ENCODE assay signal across 21 cellular contexts in genomic region chr10:96488161-96488935, GRCh38. TPM values are rescaled to one million over a fixed set of nuclear protein-coding genes. Genes with fewer than 3 reads are reported as not detected.
A peak's percentile ranks its signal among the peaks of the same experiment; 100 is the strongest.
DNase-seq lines count a peak whose midpoint lies in the region; ATAC-seq, FAIRE-seq and TF ChIP-seq lines count a peak whose summit lies in the region.
"Had no signal": no experiment of that assay in that cellular context is flagged by ENCODE, and none has a peak within 500 bp of the region (broad histone marks: within the 10 kb centered on the region; RNA-seq: fewer than 3 reads in every experiment).

No MANE protein-coding gene starts in this region.

- no peak overlapping the region for H3K27ac ChIP-seq in upper lobe of right lung
- H3K27ac ChIP-seq: HL-60 had no signal

- H3K36me3 Mint-ChIP-seq in stimulated activated naive B cell treated with anti-CD40 and anti-IgM and Interleukin-4, amounts not matched to agents 10 μg/mL and 1 μg/mL and 100 μg/mL, for 72 hours: no peaks in the 10 kb centered on the region

- TF ChIP-seq CTCF in fibroblast of mammary gland (conservative IDR thresholded peaks at IDR 0.05; ENCODE audit: control insufficient read depth, insufficient read depth, low read depth, low read length) (no peak), upper lobe of right lung (IDR thresholded peaks at IDR 0.05) (no peak)

- DNase-seq in ELR (ENCODE audit: low read depth): peak; percentile 33
- DNase-seq in RCC 7860 (ENCODE audit: low spot score): peak; percentile 79
- DNase-seq in fibroblast of mammary gland (ENCODE audit: low read depth): peak; percentile 8
- DNase-seq in upper lobe of right lung: no peak
- no peak for DNase-seq in stimulated activated naive B cell treated with anti-CD40 and anti-IgM and Interleukin-4, amounts not matched to agents 10 μg/mL and 1 μg/mL and 100 μg/mL, for 72 hours
- DNase-seq: BE2C; Calu3; CD4-positive, alpha-beta T cell; DMS53; H9; KBM-7; NCI-H1436 treated with DMSO at 0.1 percent for 48 hours; NCI-H2029 treated with DMSO at 0.1 percent for 48 hours; NCI-H2171 treated with DMSO at 0.1 percent for 48 hours; NCI-H446 treated with DMSO at 0.1 percent for 48 hours; NK-92 treated with Interleukin-12 subunit alpha and Interleukin-12 subunit beta, amount 100 ng/mL, for 24 hours; OCI-M1 had no signal

- no peaks in the 10 kb centered on the region for H3K27me3 ChIP-seq in upper lobe of right lung
- H3K27me3 ChIP-seq: BE2C had no signal

- FAIRE-seq in RCC 7860 (lab: Jason Lieb, UNC): no peak
- FAIRE-seq: G401.6 had no signal

- no peak overlapping the region for H3K4me3 Mint-ChIP-seq in stimulated activated naive B cell treated with anti-CD40 and anti-IgM and Interleukin-4, amounts not matched to agents 10 μg/mL and 1 μg/mL and 100 μg/mL, for 72 hours
- H3K4me3 Mint-ChIP-seq: CD4-positive, alpha-beta T cell; H9 had no signal

- intact Hi-C loops in upper lobe of right lung (cut with DNase I): no loop called here

- H3K9me3 Mint-ChIP-seq in stimulated activated naive B cell treated with anti-CD40 and anti-IgM and Interleukin-4, amounts not matched to agents 10 μg/mL and 1 μg/mL and 100 μg/mL, for 72 hours: no peaks in the 10 kb centered on the region
- H3K9me3 Mint-ChIP-seq: CD4-positive, alpha-beta T cell; H9 had no signal

- no peaks in the 10 kb centered on the region for H3K9me3 ChIP-seq in upper lobe of right lung
- H3K9me3 ChIP-seq: BE2C had no signal

- ATAC-seq in upper lobe of right lung (peak; percentile 26), HG02870 (IDR thresholded peaks at IDR 0.05; ENCODE audit: unreplicated experiment) (no peak), HG03342 (IDR thresholded peaks at IDR 0.05; ENCODE audit: unreplicated experiment) (no peak)
- ATAC-seq in stimulated activated naive B cell treated with anti-CD40 and anti-IgM and Interleukin-4, amounts not matched to agents 10 μg/mL and 1 μg/mL and 100 μg/mL, for 72 hours (replicated peaks): no peak

- H3K27me3 Mint-ChIP-seq in stimulated activated naive B cell treated with anti-CD40 and anti-IgM and Interleukin-4, amounts not matched to agents 10 μg/mL and 1 μg/mL and 100 μg/mL, for 72 hours: peaks cover 18 to 36% of the 10 kb centered on the region in 2 donors

- H3K36me3 ChIP-seq in upper lobe of right lung: no peaks in the 10 kb centered on the region
- H3K36me3 ChIP-seq: BE2C had no signal

- H3K27ac Mint-ChIP-seq in stimulated activated naive B cell treated with anti-CD40 and anti-IgM and Interleukin-4, amounts not matched to agents 10 μg/mL and 1 μg/mL and 100 μg/mL, for 72 hours: no peak overlapping the region
- H3K27ac Mint-ChIP-seq: CD4-positive, alpha-beta T cell had no signal

- H3K4me3 ChIP-seq in fibroblast of mammary gland (ENCODE audit: control insufficient read depth, low read depth, low read length) (no peak overlapping the region), upper lobe of right lung (no peak overlapping the region)

- H3K4me1 ChIP-seq in upper lobe of right lung: no peaks in the 10 kb centered on the region
- H3K4me1 ChIP-seq: BE2C had no signal

- H3K4me1 Mint-ChIP-seq in stimulated activated naive B cell treated with anti-CD40 and anti-IgM and Interleukin-4, amounts not matched to agents 10 μg/mL and 1 μg/mL and 100 μg/mL, for 72 hours: no peaks in the 10 kb centered on the region

RNA-seq across cellular contexts. Expression of gene TLL2, which starts 25.4 kb away (rescaled TPM):
- not detected for total RNA-seq in upper lobe of right lung
- total RNA-seq: CD4-positive, alpha-beta T cell had no signal

Comparison
In these comparisons a context has a peak if more than half of its experiments do, and no peak if none do; other contexts are left out.
1. DNase-seq: peak in ELR (single experiment), RCC 7860 (single experiment) and fibroblast of mammary gland (single experiment); none in upper lobe of right lung (single experiment) and stimulated activated naive B cell treated with anti-CD40 and anti-IgM and Interleukin-4, amounts not matched to agents 10 μg/mL and 1 μg/mL and 100 μg/mL, for 72 hours (single experiment).